Comparison of ENCODE assay signal across 3 cellular contexts in the genomic region with DNA sequence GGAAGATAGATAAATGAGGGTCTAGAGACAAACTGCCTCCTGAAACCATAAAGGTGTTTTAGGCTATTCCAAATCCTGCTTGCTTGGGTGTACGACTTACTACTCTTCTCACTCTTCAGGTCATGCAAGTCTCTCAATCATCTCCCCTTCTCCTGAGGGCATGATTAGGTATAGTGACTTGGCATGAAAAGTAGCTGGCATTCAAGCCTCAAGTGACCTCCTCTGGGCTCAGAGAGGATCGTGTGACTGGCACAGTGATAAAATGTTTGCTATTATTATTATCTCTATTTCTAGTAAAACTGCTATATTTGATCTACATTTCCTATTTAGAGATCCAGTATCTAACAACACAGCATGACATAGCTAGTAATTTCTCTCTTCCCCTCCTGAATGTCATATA.
"Had no signal": no experiment of that assay in that cellular context is flagged by ENCODE, and none has a peak within 500 bp of the region (broad histone marks: within the 10 kb centered on the region; RNA-seq: fewer than 3 reads in every experiment).

No MANE protein-coding gene starts in this region.

- DNase-seq: GDM1, GF-D8 had no signal

- H3K4me3 ChIP-seq: GM12878 had no signal

- ATAC-seq: GM12878 had no signal
